In the genomic region with DNA sequence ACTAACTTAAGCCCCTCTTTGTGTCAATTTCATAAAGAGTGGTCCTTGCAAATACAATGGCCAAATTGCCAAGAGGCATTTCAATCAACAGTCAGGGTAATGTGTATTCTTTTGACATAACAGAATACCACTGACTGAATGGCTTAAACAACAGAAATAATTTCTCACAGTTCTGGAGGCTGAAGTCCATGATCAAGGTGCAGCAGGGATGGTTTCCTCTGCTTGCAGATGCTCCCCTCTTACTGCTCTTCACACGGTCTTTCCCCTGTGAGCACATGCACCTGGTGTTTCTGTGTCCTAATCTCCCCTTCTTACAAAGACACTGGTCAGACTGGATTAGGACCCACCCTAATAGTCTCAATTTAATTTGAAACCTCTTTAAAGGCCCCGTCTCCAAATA, we compare ENCODE assay signal across 22 cellular contexts.
"Had no signal": no experiment of that assay in that cellular context is flagged by ENCODE, and none has a peak within 500 bp of the region (broad histone marks: within the 10 kb centered on the region; RNA-seq: fewer than 3 reads in every experiment).

No MANE protein-coding gene starts in this region.

- ATAC-seq: gastrocnemius medialis; heart right ventricle; left lobe of liver; mucosa of descending colon; naive thymus-derived CD8-positive, alpha-beta T cell; pancreas; right lobe of liver had no signal

- H3K9me3 Mint-ChIP-seq: naive thymus-derived CD8-positive, alpha-beta T cell; neural progenitor cell had no signal

- H2AFZ ChIP-seq: neural progenitor cell had no signal

- DNase-seq: effector memory CD4-positive, alpha-beta T cell; gastrocnemius medialis; heart right ventricle; hypothalamus; islet precursor cell; mammary epithelial cell; mucosa of descending colon; naive thymus-derived CD8-positive, alpha-beta T cell; nucleus accumbens; pancreas; retina; right lobe of liver; spleen; stimulated activated CD4-positive, alpha-beta T cell treated with anti-CD3 and anti-CD28 coated beads, Interleukin-15, amount 100 ng/mL, for 24 hours; stimulated activated CD4-positive, alpha-beta T cell treated with anti-CD3 and anti-CD28 coated beads, Interleukin-2, amount 100 ng/mL, for 24 hours; stimulated activated naive CD4-positive, alpha-beta T cell treated with Interleukin-2 at 50 U/mL for 16 hours; trophoblast cell had no signal

- H3K4me1 ChIP-seq: esophagus muscularis mucosa, gastrocnemius medialis, heart right ventricle, neural progenitor cell, pancreas, right lobe of liver had no signal

- H3K27ac ChIP-seq: epithelial cell of prostate, esophagus muscularis mucosa, gastrocnemius medialis, heart right ventricle, neural progenitor cell, pancreas, right lobe of liver, spleen had no signal

- H3K27me3 ChIP-seq: esophagus muscularis mucosa, gastrocnemius medialis, heart right ventricle, neural progenitor cell, pancreas, right lobe of liver, spleen had no signal

- H3K27ac Mint-ChIP-seq: neural progenitor cell, progenitor cell of endocrine pancreas had no signal

- H3K27me3 Mint-ChIP-seq: naive thymus-derived CD8-positive, alpha-beta T cell; progenitor cell of endocrine pancreas had no signal

- H3K9me3 ChIP-seq: esophagus muscularis mucosa, gastrocnemius medialis, heart right ventricle, mucosa of descending colon, pancreas, right lobe of liver, spleen had no signal

- H3K4me1 Mint-ChIP-seq: neural progenitor cell had no signal

- H3K4me2 ChIP-seq: neural progenitor cell had no signal

- H3K4me3 Mint-ChIP-seq: naive thymus-derived CD8-positive, alpha-beta T cell; neural progenitor cell had no signal

- H3K9ac ChIP-seq: neural progenitor cell had no signal
